ENCODE assay signal across 20 cellular contexts in genomic region chr9:136750526-136750925, GRCh38. TPM values are rescaled to one million over a fixed set of nuclear protein-coding genes. Genes with fewer than 3 reads are reported as not detected.
A peak's percentile ranks its signal among the peaks of the same experiment; 100 is the strongest.
DNase-seq lines count a peak whose midpoint lies in the region; ATAC-seq lines count a peak whose summit lies in the region.
"Had no signal": no experiment of that assay in that cellular context is flagged by ENCODE, and none has a peak within 500 bp of the region (broad histone marks: within the 10 kb centered on the region; RNA-seq: fewer than 3 reads in every experiment).

No MANE protein-coding gene starts in this region.

- DNase-seq in activated CD4-positive, CD25-positive, alpha-beta regulatory T cell treated with anti-CD3 and anti-CD28 coated beads, Interleukin-2, amount 50 U/mL, for 72 hours, result no peak
- DNase-seq in LHCN-M2 (ENCODE audit: low read depth) (peak; percentile 37), memory B cell (ENCODE audit: low spot score in 2 of 2) (no peak), cerebellar cortex (ENCODE audit: low spot score) (no peak)
- DNase-seq: 8988T; activated CD4-positive, alpha-beta T cell treated with anti-CD3 and anti-CD28 coated beads for 4 hours; activated T-cell treated with anti-CD3 and anti-CD28 coated beads for 4 hours; DMS53; dorsolateral prefrontal cortex; esophagus squamous epithelium; NCI-H524 treated with DMSO at 0.1 percent for 48 hours; stomach; T-helper 9 cell had no signal

- H3K4me1 Mint-ChIP-seq in memory B cell, result peaks cover 32% of the 10 kb centered on the region

- no peaks in the 10 kb centered on the region for H3K27me3 Mint-ChIP-seq in memory B cell

- peaks cover 5% of the 10 kb centered on the region for H3K36me3 Mint-ChIP-seq in memory B cell
- H3K36me3 Mint-ChIP-seq: CD14-positive monocyte had no signal

- peak; percentile 80 to 86 for ATAC-seq in activated CD4-positive, CD25-positive, alpha-beta regulatory T cell treated with anti-CD3 and anti-CD28 coated beads, Interleukin-2, amount 50 U/mL, for 24 hours
- ATAC-seq in memory B cell (ENCODE audit: low read depth), result no peak
- ATAC-seq in HG02840 (IDR thresholded peaks at IDR 0.05; ENCODE audit: low FRiP score, unreplicated experiment), result no peak
- ATAC-seq: left lung had no signal

- no peak overlapping the region for H3K4me3 Mint-ChIP-seq in memory B cell
- H3K4me3 Mint-ChIP-seq: CD14-positive monocyte had no signal

- H3K9me3 Mint-ChIP-seq in memory B cell, result peaks cover 7% of the 10 kb centered on the region

- peak overlapping the region; percentile 90 for H3K27ac Mint-ChIP-seq in memory B cell
- H3K27ac Mint-ChIP-seq: CD14-positive monocyte had no signal

RNA-seq across cellular contexts. Expression of gene LCN6, which starts 2.2 kb away (rescaled TPM):
- not detected in 2 replicates for total RNA-seq in LHCN-M2 (2014; rRNA removed)
- not detected for polyA plus RNA-seq in LHCN-M2 (2012)
- total RNA-seq: H4 had no signal
- polyA plus RNA-seq: CD14-positive monocyte had no signal

RNA-seq across cellular contexts. Expression of gene LCN8, which starts 7.5 kb away (rescaled TPM):
- total RNA-seq in LHCN-M2 (2014; rRNA removed), result not detected in 2 replicates
- polyA plus RNA-seq in LHCN-M2 (2012), result not detected
- total RNA-seq: esophagus squamous epithelium, H4, left lung, mucosa of gallbladder, stomach, ureter had no signal
- polyA plus RNA-seq: CD14-positive monocyte, stomach had no signal

RNA-seq across cellular contexts. Expression of gene LCN10, which starts 7.8 kb away (rescaled TPM):
- total RNA-seq in LHCN-M2 (2014; rRNA removed), result not detected in 2 replicates
- polyA plus RNA-seq in LHCN-M2 (2012), result not detected
- total RNA-seq: H4 had no signal
- polyA plus RNA-seq: CD14-positive monocyte had no signal

RNA-seq across cellular contexts. Expression of gene LCN15, which starts 13.8 kb away (rescaled TPM):
- total RNA-seq in LHCN-M2 (2014; rRNA removed), result not detected in 2 replicates
- not detected for polyA plus RNA-seq in LHCN-M2 (2012)
- total RNA-seq: esophagus squamous epithelium, H4, left lung, mucosa of gallbladder, stomach, ureter had no signal
- polyA plus RNA-seq: CD14-positive monocyte, stomach had no signal

RNA-seq across cellular contexts. Expression of gene DIPK1B, which starts 38.2 kb away (rescaled TPM):
- total RNA-seq in LHCN-M2 (2014; rRNA removed), result 0.77 TPM in 1 of 2 replicates, not detected in the other
- polyA plus RNA-seq in LHCN-M2 (2012), result 0.21 TPM

Comparison
In these comparisons a context has a peak if more than half of its experiments do, and no peak if none do; other contexts are left out.
1. ATAC-seq: peak in activated CD4-positive, CD25-positive, alpha-beta regulatory T cell treated with anti-CD3 and anti-CD28 coated beads, Interleukin-2, amount 50 U/mL, for 24 hours (2 of 2); none in memory B cell (single experiment) and HG02840 (single experiment).